9 cellular contexts compared by ENCODE assay signal in genomic region chr4:47519239-47519883, GRCh38. TPM values are rescaled to one million over a fixed set of nuclear protein-coding genes. Genes with fewer than 3 reads are reported as not detected.
DNase-seq lines count a peak whose midpoint lies in the region; ATAC-seq, FAIRE-seq and TF ChIP-seq lines count a peak whose summit lies in the region.
"Had no signal": no experiment of that assay in that cellular context is flagged by ENCODE, and none has a peak within 500 bp of the region (broad histone marks: within the 10 kb centered on the region; RNA-seq: fewer than 3 reads in every experiment).

No MANE protein-coding gene starts in this region.

- H3K9ac ChIP-seq in astrocyte (ENCODE audit: low read length) (no peak overlapping the region), colonic mucosa (ENCODE audit: low read depth in 2 of 2, low read length in 2 of 2) (no peak overlapping the region)

- H3K4me1 ChIP-seq in astrocyte (ENCODE audit: insufficient read depth, low read length) (peaks cover 4% of the 10 kb centered on the region), colonic mucosa (no peaks in the 10 kb centered on the region), uterus (no peaks in the 10 kb centered on the region)

- H3K27ac Mint-ChIP-seq in astrocyte (ENCODE audit: unreplicated experiment): peak overlapping the region; percentile 77

- H3K27me3 ChIP-seq in astrocyte (ENCODE audit: insufficient read depth, low read length) (no peaks in the 10 kb centered on the region), colonic mucosa (no peaks in the 10 kb centered on the region), uterus (no peaks in the 10 kb centered on the region)

- POLR2A ChIA-PET in GM10248 (lab: Yijun Ruan, JAX): no interaction called here

- H3K4me1 Mint-ChIP-seq in astrocyte (ENCODE audit: low read depth, unreplicated experiment): peaks cover 20% of the 10 kb centered on the region

- H3K9me3 Mint-ChIP-seq in astrocyte (ENCODE audit: unreplicated experiment): no peaks in the 10 kb centered on the region

- H3K27me3 Mint-ChIP-seq in astrocyte (ENCODE audit: low read depth, unreplicated experiment): no peaks in the 10 kb centered on the region

- H3K36me3 ChIP-seq in astrocyte (ENCODE audit: insufficient read depth, low read length): peaks cover 24% of the 10 kb centered on the region
- H3K36me3 ChIP-seq in colonic mucosa: no peaks in the 10 kb centered on the region
- H3K36me3 ChIP-seq in uterus: no peaks in the 10 kb centered on the region

- H3K4me3 ChIP-seq in astrocyte (ENCODE audit: insufficient read depth, low read depth, low read length) (no peak overlapping the region), colonic mucosa (no peak overlapping the region), uterus (no peak overlapping the region)

- no peak for TF ChIP-seq POLR2A in uterus (IDR thresholded peaks at IDR 0.05)

- H2AFZ ChIP-seq in astrocyte (ENCODE audit: low read depth, low read length): no peak overlapping the region

- H4K20me1 ChIP-seq in astrocyte (ENCODE audit: insufficient read depth, low read length): no peaks in the 10 kb centered on the region

- DNase-seq in GM10248 (ENCODE audit: extremely low spot score): peak; percentile 63
- peak; percentile 57 for DNase-seq in astrocyte (ENCODE audit: low read depth)
- DNase-seq in colonic mucosa: no peak
- no peak for DNase-seq in putamen (ENCODE audit: low spot score)
- DNase-seq in uterus: no peak
- DNase-seq in D341Med (ENCODE audit: low spot score): no peak

- H3K36me3 Mint-ChIP-seq in astrocyte (ENCODE audit: low read depth, unreplicated experiment): peaks cover 12% of the 10 kb centered on the region

- H3K9me3 ChIP-seq in astrocyte (ENCODE audit: insufficient read depth, low read depth, low read length) (no peaks in the 10 kb centered on the region), colonic mucosa (no peaks in the 10 kb centered on the region), uterus (no peaks in the 10 kb centered on the region)

- FAIRE-seq in astrocyte (lab: Jason Lieb, UNC): no peak
- FAIRE-seq: colon had no signal

- peaks cover 3% of the 10 kb centered on the region for H3K79me2 ChIP-seq in astrocyte (ENCODE audit: insufficient read depth, low read length)

- peak; percentile 100 for ATAC-seq in GM21360 (IDR thresholded peaks at IDR 0.05; ENCODE audit: unreplicated experiment)
- ATAC-seq in HG03196 (IDR thresholded peaks at IDR 0.05; ENCODE audit: unreplicated experiment): peak; percentile 99

- CTCF ChIA-PET in GM10248 (lab: Yijun Ruan, JAX): interaction anchor here (1.3 to 2.0 kb wide), 4 partner anchors 10 to 45 kb away, joined by 3 to 8 read pairs (median 4); no protein-coding TSS in a partner anchor

- H3K4me2 ChIP-seq in astrocyte (ENCODE audit: low read length): no peak overlapping the region

- no peak for TF ChIP-seq CTCF in GM10248 (IDR thresholded peaks at IDR 0.05; ENCODE audit: control extremely low read depth, extremely low read depth, low read depth, missing control alignments)
- no peak for TF ChIP-seq CTCF in astrocyte (IDR thresholded peaks at IDR 0.05; ENCODE audit: insufficient read depth, low read depth, low read length)
- no peak for TF ChIP-seq CTCF in colonic mucosa (IDR thresholded peaks at IDR 0.05)
- TF ChIP-seq CTCF in uterus (IDR thresholded peaks at IDR 0.05): no peak

- intact Hi-C loops in colonic mucosa (cut with DNase I) (no loop called here), uterus (cut with DNase I; ENCODE audit: low total_unique reads) (no loop called here)

- peak overlapping the region; percentile 12 for H3K27ac ChIP-seq in astrocyte (ENCODE audit: low read depth, low read length)
- H3K27ac ChIP-seq in colonic mucosa: no peak overlapping the region
- no peak overlapping the region for H3K27ac ChIP-seq in uterus

- peak overlapping the region; percentile 34 for H3K4me3 Mint-ChIP-seq in astrocyte (ENCODE audit: unreplicated experiment)

RNA-seq across cellular contexts. Expression of gene ATP10D, which starts 34.3 kb away (rescaled TPM):
- 69.6 and 75.8 TPM in 2 replicates for total RNA-seq in astrocyte
- 10 to 100 TPM in 1 of 2 donors, 1 to 10 TPM in 1; 8.6 to 11.3 TPM for total RNA-seq in colonic mucosa
- total RNA-seq in uterus: 10 to 100 TPM; 17.4 to 52.6 (median 27.3) TPM

RNA-seq across cellular contexts. Expression of gene COMMD8, which starts 55.9 kb away (rescaled TPM):
- total RNA-seq in astrocyte (22.5 and 23.5 TPM in 2 replicates), colonic mucosa (10 to 100 TPM; 18.6 to 21.8 TPM), uterus (10 to 100 TPM in 3 of 4 donors, 1 to 10 TPM in 1; 6.9 to 21.2 (median 15.0) TPM)

Comparison
In these comparisons a context has a peak if more than half of its experiments do, and no peak if none do; other contexts are left out.
1. DNase-seq: peak in GM10248 (single experiment) and astrocyte (single experiment); none in colonic mucosa (single experiment), putamen (single experiment), uterus (0 of 2) and D341Med (single experiment).